Comparison of ENCODE assay signal across 8 cellular contexts in genomic region chr20:46117704-46118467, GRCh38. TPM values are rescaled to one million over a fixed set of nuclear protein-coding genes. Genes with fewer than 3 reads are reported as not detected.
A peak's percentile ranks its signal among the peaks of the same experiment; 100 is the strongest.
DNase-seq lines count a peak whose midpoint lies in the region; ATAC-seq, FAIRE-seq and TF ChIP-seq lines count a peak whose summit lies in the region.

Gene CD40 (plus strand): TSS chr20:46118314. CDS start chr20:46118344, 30 bp downstream.

- peak within 1 kb of the TSS; percentile 81 for H3K4me3 ChIP-seq in OCI-LY7 (ENCODE audit: low read depth, low read length, poor library complexity, severe bottlenecking)

- no TSS peak for BruUV-seq in OCI-LY7 (replicated peaks; lab: Mats Ljungman, UMichigan)

- FAIRE-seq in GM18507 (lab: Jason Lieb, UNC): peak; percentile 86

- peak within 1 kb of the TSS; percentile 88 for H2AFZ ChIP-seq in OCI-LY7 (ENCODE audit: low read length)

- H3K27ac ChIP-seq in OCI-LY7 (ENCODE audit: low read depth, low read length, poor library complexity, severe bottlenecking): peak within 1 kb of the TSS; percentile 90

- no peaks in the 10 kb centered on the region for H3K9me2 ChIP-seq in OCI-LY7 (ENCODE audit: insufficient read depth, low read length)

- H3K4me1 Mint-ChIP-seq in activated T-helper 17 cell treated with anti-CD3 and anti-CD28 coated beads, Interleukin-2, amount 50 U/mL, for 72 hours: no peaks in the 10 kb centered on the region
- H3K4me1 Mint-ChIP-seq in natural killer cell: peaks cover 9 to 26% of the 10 kb centered on the region in 2 donors

- peaks cover 22% of the 10 kb centered on the region for H3K36me3 ChIP-seq in OCI-LY7 (ENCODE audit: insufficient read depth, low read length)

- TF ChIP-seq CTCF in OCI-LY7 (conservative IDR thresholded peaks at IDR 0.05; ENCODE audit: low read length): no peak
- no peak for TF ChIP-seq CTCF in natural killer cell (IDR thresholded peaks at IDR 0.05)

- H3K9me3 Mint-ChIP-seq in activated T-helper 17 cell treated with anti-CD3 and anti-CD28 coated beads, Interleukin-2, amount 50 U/mL, for 72 hours: no peaks in the 10 kb centered on the region
- H3K9me3 Mint-ChIP-seq in natural killer cell: no peaks in the 10 kb centered on the region

- ATAC-seq in HG02884 (IDR thresholded peaks at IDR 0.05; ENCODE audit: unreplicated experiment): peak; percentile 51
- peak; percentile 95 for ATAC-seq in activated T-helper 17 cell treated with anti-CD3 and anti-CD28 coated beads, Interleukin-2, amount 50 U/mL, for 72 hours (replicated peaks)
- ATAC-seq in natural killer cell: peak; percentile 92 to 98 (median 97)

- peaks cover 12% of the 10 kb centered on the region; the same call in 1 of the 2 replicates for H4K20me1 ChIP-seq in OCI-LY7 (ENCODE audit: insufficient read depth, low read length)

- peaks cover 33% of the 10 kb centered on the region for H3K79me2 ChIP-seq in OCI-LY7 (ENCODE audit: insufficient read depth, low read depth, low read length)

- H3K9me3 ChIP-seq in OCI-LY7 (ENCODE audit: low read length): no peaks in the 10 kb centered on the region

- peak within 1 kb of the TSS; percentile 80 for H3K4me3 Mint-ChIP-seq in activated T-helper 17 cell treated with anti-CD3 and anti-CD28 coated beads, Interleukin-2, amount 50 U/mL, for 72 hours
- peak within 1 kb of the TSS; percentile 98 for H3K4me3 Mint-ChIP-seq in natural killer cell

- peaks cover 17% of the 10 kb centered on the region for H3K27me3 Mint-ChIP-seq in activated T-helper 17 cell treated with anti-CD3 and anti-CD28 coated beads, Interleukin-2, amount 50 U/mL, for 72 hours
- peaks cover 18 to 28% of the 10 kb centered on the region in 2 donors for H3K27me3 Mint-ChIP-seq in natural killer cell (ENCODE audit: low read depth in 2 of 2)

- peaks cover 29% of the 10 kb centered on the region for H3K4me1 ChIP-seq in OCI-LY7 (ENCODE audit: insufficient read depth, low read length, poor library complexity, severe bottlenecking)

- intact Hi-C loops in OCI-LY7 (cut with micrococcal nuclease; ENCODE audit: unreplicated experiment): loop anchor here (2.0 kb wide), 1 partner anchor 29 kb away; the partner anchor contains the start of gene NCOA5
- intact Hi-C loops in natural killer cell (cut with micrococcal nuclease): no loop called here

- DNase-seq in GM18507 (ENCODE audit: extremely low spot score, insufficient read length, low read depth): peak; percentile 84
- DNase-seq in OCI-LY7 (ENCODE audit: low spot score): peak; percentile 91
- peak; percentile 63 for DNase-seq in fibroblast of peridontal ligament (ENCODE audit: extremely low read depth)
- peak; percentile 77 for DNase-seq in natural killer cell
- DNase-seq in stimulated activated naive CD4-positive, alpha-beta T cell (lab: John Stamatoyannopoulos, UW): peak; percentile 42 to 75 (median 68)
- no peak for DNase-seq in NCI-H1092 treated with DMSO at 0.1 percent for 48 hours (lab: John Stamatoyannopoulos, UW)

- H3K4me2 ChIP-seq in OCI-LY7 (ENCODE audit: low read length): peak within 1 kb of the TSS; percentile 91

- H3K36me3 Mint-ChIP-seq in activated T-helper 17 cell treated with anti-CD3 and anti-CD28 coated beads, Interleukin-2, amount 50 U/mL, for 72 hours (ENCODE audit: low read depth): no peaks in the 10 kb centered on the region
- no peaks in the 10 kb centered on the region for H3K36me3 Mint-ChIP-seq in natural killer cell

- POLR2A ChIA-PET in OCI-LY7 (lab: Charles Lee): interaction anchor here (0.5 kb wide), 1 partner anchor 50 kb away, joined by 3 read pairs; no protein-coding TSS in a partner anchor

- H3K27ac Mint-ChIP-seq in activated T-helper 17 cell treated with anti-CD3 and anti-CD28 coated beads, Interleukin-2, amount 50 U/mL, for 72 hours: peak within 1 kb of the TSS; percentile 59
- peak within 1 kb of the TSS; percentile 80 to 95 for H3K27ac Mint-ChIP-seq in natural killer cell

- CTCF ChIA-PET in OCI-LY7 (lab: Charles Lee; ENCODE audit: unreplicated experiment): no interaction called here

RNA-seq across cellular contexts. Expression of gene CD40, which starts in this region (rescaled TPM):
- total RNA-seq in OCI-LY7 (2014; rRNA removed; shearing (Covaris generic)): 23.0 and 34.7 TPM in 2 replicates
- total RNA-seq in OCI-LY7 (2022): 64.2 and 71.6 TPM in 2 replicates
- total RNA-seq in activated T-helper 17 cell treated with anti-CD3 and anti-CD28 coated beads, Interleukin-2, amount 50 U/mL, for 72 hours: 1 to 10 TPM; 1.5 to 7.8 TPM
- 1 to 10 TPM; 7.1 to 9.1 (median 7.2) TPM for total RNA-seq in natural killer cell
